12 cellular contexts compared by ENCODE assay signal in the genomic region with DNA sequence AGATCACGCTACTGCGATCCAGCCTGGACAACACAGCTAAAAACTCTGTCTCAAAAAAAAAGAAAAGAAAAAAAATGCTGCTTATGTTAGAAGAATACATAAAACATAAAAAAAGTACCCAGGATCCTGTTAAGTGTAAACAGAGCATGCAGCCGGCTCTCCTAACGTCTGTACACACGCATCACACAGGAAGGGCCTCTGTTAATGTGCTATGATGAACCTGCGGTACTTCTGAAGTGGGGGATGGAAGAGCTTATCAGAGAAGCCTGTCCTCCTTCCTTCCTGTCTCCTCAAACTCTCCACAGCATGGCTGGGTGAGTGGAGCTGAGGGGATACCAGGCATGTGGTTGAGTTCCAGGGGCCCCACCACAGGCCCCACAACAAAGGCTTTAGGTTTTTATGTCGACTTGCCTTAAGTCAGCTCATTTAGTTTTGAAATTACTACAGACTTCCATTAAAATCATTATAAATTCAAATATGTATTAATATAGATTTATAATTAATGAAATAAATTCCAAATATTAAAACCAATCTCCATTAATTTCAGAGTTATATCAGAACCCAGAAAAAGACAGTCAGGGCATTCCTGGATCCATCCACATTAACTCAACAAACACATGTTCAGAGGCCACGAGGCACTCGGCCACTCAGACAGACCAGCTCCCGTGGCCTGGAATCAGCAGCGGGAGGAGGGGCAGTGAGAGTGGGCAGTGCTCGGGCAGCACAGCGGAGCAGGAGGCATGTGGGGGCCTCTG. TPM values are rescaled to one million over a fixed set of nuclear protein-coding genes. Genes with fewer than 3 reads are reported as not detected.
A peak's percentile ranks its signal among the peaks of the same experiment; 100 is the strongest.
DNase-seq lines count a peak whose midpoint lies in the region; ATAC-seq lines count a peak whose summit lies in the region.
"Had no signal": no experiment of that assay in that cellular context is flagged by ENCODE, and none has a peak within 500 bp of the region (broad histone marks: within the 10 kb centered on the region; RNA-seq: fewer than 3 reads in every experiment).

No MANE protein-coding gene starts in this region.

- peak overlapping the region; percentile 54 for H3K4me3 Mint-ChIP-seq in activated T-helper 2 cell treated with anti-CD3 and anti-CD28 coated beads, Interferon-gamma antibody, Interleukin-2, Interleukin-4, amounts not matched to agents 10 μg/mL and 5 μg/mL and 100 μg/mL, durations not matched to agents 14 hours and 24 hours and 36 hours (ENCODE audit: low read depth)
- H3K4me3 Mint-ChIP-seq: CD14-positive monocyte had no signal

- intact Hi-C loops in activated T-helper 2 cell treated with anti-CD3 and anti-CD28 coated beads, Interferon-gamma antibody, Interleukin-2, Interleukin-4, amounts not matched to agents 10 μg/mL and 5 μg/mL and 100 μg/mL, durations not matched to agents 14 hours and 24 hours and 36 hours (cut with micrococcal nuclease) = loop anchor here (2.0 kb wide), 1 partner anchor 16 kb away; no protein-coding TSS in a partner anchor

- H3K4me1 Mint-ChIP-seq in activated T-helper 2 cell treated with anti-CD3 and anti-CD28 coated beads, Interferon-gamma antibody, Interleukin-2, Interleukin-4, amounts not matched to agents 10 μg/mL and 5 μg/mL and 100 μg/mL, durations not matched to agents 14 hours and 24 hours and 36 hours (ENCODE audit: low read depth) = peaks cover 60% of the 10 kb centered on the region

- H3K27me3 Mint-ChIP-seq in activated T-helper 2 cell treated with anti-CD3 and anti-CD28 coated beads, Interferon-gamma antibody, Interleukin-2, Interleukin-4, amounts not matched to agents 10 μg/mL and 5 μg/mL and 100 μg/mL, durations not matched to agents 14 hours and 24 hours and 36 hours (ENCODE audit: low read depth) = no peaks in the 10 kb centered on the region

- H3K9me3 Mint-ChIP-seq in activated T-helper 2 cell treated with anti-CD3 and anti-CD28 coated beads, Interferon-gamma antibody, Interleukin-2, Interleukin-4, amounts not matched to agents 10 μg/mL and 5 μg/mL and 100 μg/mL, durations not matched to agents 14 hours and 24 hours and 36 hours = no peaks in the 10 kb centered on the region

- DNase-seq in GDM1 (lab: John Stamatoyannopoulos, UW) = peak; percentile 68
- DNase-seq in UCSD-AML1 (lab: John Stamatoyannopoulos, UW; ENCODE audit: unreplicated experiment) = peak; percentile 46
- DNase-seq in activated T-helper 2 cell treated with anti-CD3 and anti-CD28 coated beads, Interferon-gamma antibody, Interleukin-2, Interleukin-4, amounts not matched to agents 10 μg/mL and 5 μg/mL and 100 μg/mL, durations not matched to agents 14 hours and 24 hours and 36 hours (ENCODE audit: low spot score) = peak; percentile 70
- DNase-seq in stimulated activated CD4-positive, alpha-beta T cell treated with anti-CD3 and anti-CD28 coated beads, Interleukin-15, amount 100 ng/mL, for 48 hours (ENCODE audit: low read depth in 2 of 2) = peak; percentile 47 to 58
- no peak for DNase-seq in NCI-H2107 treated with DMSO at 0.1 percent for 48 hours (lab: John Stamatoyannopoulos, UW; ENCODE audit: unreplicated experiment)
- DNase-seq in GOT3 (lab: John Stamatoyannopoulos, UW) = no peak
- no peak for DNase-seq in substantia nigra (lab: John Stamatoyannopoulos, UW)
- DNase-seq: GM23248, NCI-H1105 had no signal

- peaks cover 19% of the 10 kb centered on the region for H3K36me3 Mint-ChIP-seq in activated T-helper 2 cell treated with anti-CD3 and anti-CD28 coated beads, Interferon-gamma antibody, Interleukin-2, Interleukin-4, amounts not matched to agents 10 μg/mL and 5 μg/mL and 100 μg/mL, durations not matched to agents 14 hours and 24 hours and 36 hours (ENCODE audit: low read depth)

- no peak for ATAC-seq in GM18870 (IDR thresholded peaks at IDR 0.05; ENCODE audit: unreplicated experiment)

- H3K27ac ChIP-seq in substantia nigra (ENCODE audit: low read depth, low read length, poor library complexity, severe bottlenecking) = no peak overlapping the region
- H3K27ac ChIP-seq: GM23248, neutrophil had no signal

- peak overlapping the region; percentile 90 for H3K27ac Mint-ChIP-seq in activated T-helper 2 cell treated with anti-CD3 and anti-CD28 coated beads, Interferon-gamma antibody, Interleukin-2, Interleukin-4, amounts not matched to agents 10 μg/mL and 5 μg/mL and 100 μg/mL, durations not matched to agents 14 hours and 24 hours and 36 hours

RNA-seq across cellular contexts. Expression of a gene that starts 11.7 kb away (rescaled TPM):
- 51.7 and 53.1 TPM in 2 replicates for total RNA-seq in activated T-helper 2 cell treated with anti-CD3 and anti-CD28 coated beads, Interferon-gamma antibody, Interleukin-2, Interleukin-4, amounts not matched to agents 10 μg/mL and 5 μg/mL and 100 μg/mL, durations not matched to agents 14 hours and 24 hours and 36 hours

RNA-seq across cellular contexts. Expression of a gene that starts 27.9 kb away (rescaled TPM):
- total RNA-seq in activated T-helper 2 cell treated with anti-CD3 and anti-CD28 coated beads, Interferon-gamma antibody, Interleukin-2, Interleukin-4, amounts not matched to agents 10 μg/mL and 5 μg/mL and 100 μg/mL, durations not matched to agents 14 hours and 24 hours and 36 hours = 187 and 200 TPM in 2 replicates

Comparison
In these comparisons a context has a peak if more than half of its experiments do, and no peak if none do; other contexts are left out.
1. DNase-seq: peak in GDM1 (single experiment), UCSD-AML1 (single experiment), activated T-helper 2 cell treated with anti-CD3 and anti-CD28 coated beads, Interferon-gamma antibody, Interleukin-2, Interleukin-4, amounts not matched to agents 10 μg/mL and 5 μg/mL and 100 μg/mL, durations not matched to agents 14 hours and 24 hours and 36 hours (single experiment) and stimulated activated CD4-positive, alpha-beta T cell treated with anti-CD3 and anti-CD28 coated beads, Interleukin-15, amount 100 ng/mL, for 48 hours (2 of 2); none in NCI-H2107 treated with DMSO at 0.1 percent for 48 hours (single experiment), GOT3 (single experiment) and substantia nigra (0 of 49).